ENCODE assay signal across 2 cellular contexts in genomic region chr11:1371836-1372465, GRCh38.
TF ChIP-seq lines count a peak whose summit lies in the region.

No MANE protein-coding gene starts in this region.

TF ChIP-seq in SK-N-SH, 30 proteins besides CTCF, POLR2A, EP300 and RAD21 (continued from another document):
- TF ChIP-seq ZBTB33 (IDR thresholded peaks at IDR 0.05; ENCODE audit: borderline replicate concordance, low read depth) (no peak), JUND (IDR thresholded peaks at IDR 0.05) (no peak), USF2 (IDR thresholded peaks at IDR 0.05; ENCODE audit: borderline replicate concordance, low read depth, low read length) (no peak), RCOR1 (IDR thresholded peaks at IDR 0.05; ENCODE audit: low read length) (no peak)

TF ChIP-seq in SK-N-SH treated with all-trans-retinoic acid at 6 μM for 48 hours, 23 proteins besides CTCF, POLR2A, EP300 and RAD21 (continued from another document):
- TF ChIP-seq POU6F1 (CRISPR knock-in tag; IDR thresholded peaks at IDR 0.05; ENCODE audit: borderline replicate concordance, low read depth) (no peak), ZFP30 (CRISPR knock-in tag; IDR thresholded peaks at IDR 0.05) (no peak), ISL1 (CRISPR knock-in tag; IDR thresholded peaks at IDR 0.05) (no peak)
TF ChIP-seq in SK-N-SH treated with all-trans-retinoic acid at 6 μM for 48 hours: peak in this region for 0.
